8 cellular contexts compared by ENCODE assay signal in genomic region chr7:44748042-44748947, GRCh38. TPM values are rescaled to one million over a fixed set of nuclear protein-coding genes. Genes with fewer than 3 reads are reported as not detected.
DNase-seq lines count a peak whose midpoint lies in the region; ATAC-seq, FAIRE-seq and TF ChIP-seq lines count a peak whose summit lies in the region.

ZMIZ2 (plus strand) TSS chr7:44748847; CDS start chr7:44756250, 7,403 bp downstream.

- H3K36me3 ChIP-seq in iPS-18a (ENCODE audit: control insufficient read depth, low read depth, low read length): no peaks in the 10 kb centered on the region
- H3K36me3 ChIP-seq in skeletal muscle satellite cell (ENCODE audit: insufficient read depth, low read length): peaks cover 6% of the 10 kb centered on the region

- H3K9ac ChIP-seq in iPS-18a (ENCODE audit: low read length): peak within 1 kb of the TSS; percentile 68
- H3K9ac ChIP-seq in skeletal muscle satellite cell (ENCODE audit: low read depth, low read length): peak within 1 kb of the TSS; percentile 90

- peak; percentile 52 for TF ChIP-seq POLR2A in A549 (IDR thresholded peaks at IDR 0.05; ENCODE audit: low read length)

- H3K27me3 ChIP-seq in iPS-18a (ENCODE audit: control insufficient read depth, insufficient read depth, low read length): no peaks in the 10 kb centered on the region
- H3K27me3 ChIP-seq in skeletal muscle satellite cell (ENCODE audit: control insufficient read depth, insufficient read depth, low read length): no peaks in the 10 kb centered on the region

- FAIRE-seq in A549 (lab: Jason Lieb, UNC): no peak

- ATAC-seq in A549: peak; percentile 89 to 91
- peak; percentile 54 for ATAC-seq in GM18861 (IDR thresholded peaks at IDR 0.05; ENCODE audit: unreplicated experiment)
- peak; percentile 61 for ATAC-seq in HG03097 (IDR thresholded peaks at IDR 0.05; ENCODE audit: low FRiP score, unreplicated experiment)

- TF ChIP-seq EP300 in A549 (IDR thresholded peaks at IDR 0.05): no peak; a peak in 1 of 5 replicates

- peak within 1 kb of the TSS; percentile 95 to 98 for H3K27ac ChIP-seq in A549
- H3K27ac ChIP-seq in VCaP: peak within 1 kb of the TSS; percentile 90
- no peak within 1 kb of the TSS for H3K27ac ChIP-seq in iPS-18a (ENCODE audit: low read length)

- H3K4me1 ChIP-seq in A549 (peaks cover 26% of the 10 kb centered on the region), iPS-18a (ENCODE audit: control insufficient read depth, low read depth, low read length) (peaks cover 15% of the 10 kb centered on the region), skeletal muscle satellite cell (ENCODE audit: control insufficient read depth, insufficient read depth, low read length) (peaks cover 17% of the 10 kb centered on the region)

- H3K4me3 ChIP-seq in A549 (peak within 1 kb of the TSS; percentile 98), iPS-18a (ENCODE audit: low read length) (peak within 1 kb of the TSS; percentile 87), skeletal muscle satellite cell (ENCODE audit: low read length) (peak within 1 kb of the TSS; percentile 83)

- TF ChIP-seq CTCF in A549 (IDR thresholded peaks at IDR 0.05) (no peak), VCaP (conservative IDR thresholded peaks at IDR 0.05) (no peak)

- WGBS in A549 (ENCODE audit: missing lambda C conversion rate): 6% methylated on average over 16 of the region's 92 CpGs

- TF ChIP-seq RAD21 in A549 (conservative IDR thresholded peaks at IDR 0.05 in 1 of 2, IDR thresholded peaks at IDR 0.05 in 1 of 2): 0 out of 5 replicates have a peak, but pooled peaks of 1 of the 2 experiments have one; percentile 16

- POLR2A ChIA-PET in A549 (lab: Yijun Ruan, JAX): interaction anchor here (0.6 to 1.9 kb wide), 8 partner anchors 13 to 160 kb away, joined by 3 to 8 read pairs (median 6); partner anchors contain the start of gene OGDH

- H3K4me2 ChIP-seq in A549: peak within 1 kb of the TSS; percentile 84
- peak within 1 kb of the TSS; percentile 93 for H3K4me2 ChIP-seq in skeletal muscle satellite cell (ENCODE audit: low read length)

- CTCF ChIA-PET in A549 (lab: Yijun Ruan, JAX): interaction anchor here (3.5 kb wide), 1 partner anchor 13 kb away, joined by 11 read pairs; no protein-coding TSS in a partner anchor

- H3K9me3 ChIP-seq in A549: no peaks in the 10 kb centered on the region
- no peaks in the 10 kb centered on the region for H3K9me3 ChIP-seq in iPS-18a (ENCODE audit: control insufficient read depth, low read depth, low read length)
- H3K9me3 ChIP-seq in skeletal muscle satellite cell (replicated peaks; ENCODE audit: low read length): no peaks in the 10 kb centered on the region

- peak; percentile 80 to 88 for DNase-seq in A549 (ENCODE audit: low read depth in 1 of 2, low spot score in 1 of 2)
- peak; percentile 94 for DNase-seq in NCI-H2171 treated with DMSO at 0.1 percent for 48 hours (lab: John Stamatoyannopoulos, UW)
- peak; percentile 95 to 96 for DNase-seq in T47D (ENCODE audit: low read depth in 1 of 2, low spot score in 1 of 2)

- in situ Hi-C loops in T47D (cut with HindIII; ENCODE audit: low pct_unique_long_range_greater_than_20kb, low sequenced_read_pairs): no loop called here

TF ChIP-seq in A549, 52 proteins besides CTCF, POLR2A, EP300 and RAD21:
- TF ChIP-seq SREBF2 (IDR thresholded peaks at IDR 0.05) (no peak), CBX2 (IDR thresholded peaks at IDR 0.05; ENCODE audit: borderline replicate concordance, low read depth) (no peak), ZNF302 (CRISPR knock-in tag; IDR thresholded peaks at IDR 0.05) (no peak), SMC3 (IDR thresholded peaks at IDR 0.05) (0 out of 3 replicates have a peak, but pooled peaks have one; percentile 7), FOXS1 (CRISPR knock-in tag; IDR thresholded peaks at IDR 0.05) (no peak), MAZ (IDR thresholded peaks at IDR 0.05; ENCODE audit: borderline replicate concordance, low read depth, low read length) (peak; percentile 46; the same call in 1 of the 2 replicates), NFE2L2 (conservative IDR thresholded peaks at IDR 0.05; ENCODE audit: low read length) (no peak), TP53 (CRISPR knock-in tag; IDR thresholded peaks at IDR 0.05) (no peak), FOSL2 (IDR thresholded peaks at IDR 0.05) (no peak), FOSL2 (CRISPR knock-in tag; IDR thresholded peaks at IDR 0.05) (no peak), TFCP2L1 (CRISPR knock-in tag; IDR thresholded peaks at IDR 0.05) (no peak), POLR2AphosphoS2 (conservative IDR thresholded peaks at IDR 0.05; ENCODE audit: low read length) (no peak), RARB (CRISPR knock-in tag; IDR thresholded peaks at IDR 0.05) (no peak), ESRRA (IDR thresholded peaks at IDR 0.05; ENCODE audit: borderline replicate concordance, low read length) (no peak), MAX (IDR thresholded peaks at IDR 0.05) (peak; percentile 5; the same call in 1 of the 2 replicates), MYC (IDR thresholded peaks at IDR 0.05; ENCODE audit: borderline replicate concordance, low read length) (no peak), RNF2 (IDR thresholded peaks at IDR 0.05; ENCODE audit: borderline replicate concordance, low read depth) (no peak), ZSCAN20 (CRISPR knock-in tag; IDR thresholded peaks at IDR 0.05) (no peak), KDM1A (IDR thresholded peaks at IDR 0.05; ENCODE audit: low read depth) (no peak), JUN (IDR thresholded peaks at IDR 0.05) (peak; percentile 56 to 76; a peak in 2 of 5 replicates), HES2 (IDR thresholded peaks at IDR 0.05) (no peak), ZFP36 (IDR thresholded peaks at IDR 0.05; ENCODE audit: borderline replicate concordance, partially characterized antibody) (no peak), KDM5A (IDR thresholded peaks at IDR 0.05) (no peak), HEYL (CRISPR knock-in tag; IDR thresholded peaks at IDR 0.05) (no peak), E2F6 (IDR thresholded peaks at IDR 0.05; ENCODE audit: borderline replicate concordance, low read depth) (no peak), EHF (CRISPR knock-in tag; IDR thresholded peaks at IDR 0.05) (no peak), PBX3 (IDR thresholded peaks at IDR 0.05) (no peak), BCL3 (IDR thresholded peaks at IDR 0.05) (peak; percentile 58; the same call in 2 of the 3 replicates), BHLHE40 (IDR thresholded peaks at IDR 0.05; ENCODE audit: low read depth, low read length) (no peak), PHF8 (IDR thresholded peaks at IDR 0.05; ENCODE audit: borderline replicate concordance, low read depth) (peak; percentile 9; the same call in 1 of the 2 replicates), CBX8 (IDR thresholded peaks at IDR 0.05) (no peak), HOXB13 (CRISPR knock-in tag; IDR thresholded peaks at IDR 0.05; ENCODE audit: low read depth) (no peak), MAFK (IDR thresholded peaks at IDR 0.05; ENCODE audit: partially characterized antibody) (no peak), GATA3 (IDR thresholded peaks at IDR 0.05; ENCODE audit: borderline replicate concordance) (no peak), RCOR1 (IDR thresholded peaks at IDR 0.05; ENCODE audit: low read depth, low read length) (no peak), CEBPB (IDR thresholded peaks at IDR 0.05) (no peak)

RNA-seq across cellular contexts. Expression of gene ZMIZ2, which starts in this region (rescaled TPM):
- polyA plus RNA-seq in A549 (2011; rRNA removed) (4.3 and 6.9 TPM in 2 replicates), A549 (2017; fragmentation: RNase III; extraction: RNeasy Plus Mini Kit Qiagen cat#74134 plus additional on column Dnase treatment) (21.7 to 24.5 TPM (median 23.9 TPM) in 3 replicates)
- polyA plus RNA-seq in A549 (2012; cell fraction: cytosol; rRNA removed): 8.1 and 11.7 TPM in 2 replicates
- polyA plus RNA-seq in A549 (2012; cell fraction: nucleus; rRNA removed): 68.0 and 69.2 TPM in 2 replicates
- polyA minus RNA-seq in A549 (2011; rRNA and poly(A)+ RNA removed): 12.2 and 15.3 TPM in 2 replicates
- 11.8 and 12.7 TPM in 2 replicates for total RNA-seq in skeletal muscle satellite cell (2012; rRNA removed)
